23 cellular contexts compared by ENCODE assay signal in genomic region chr22:23277583-23278295, GRCh38.
DNase-seq lines count a peak whose midpoint lies in the region; ATAC-seq and TF ChIP-seq lines count a peak whose summit lies in the region.
"Had no signal": no experiment of that assay in that cellular context is flagged by ENCODE, and none has a peak within 500 bp of the region (broad histone marks: within the 10 kb centered on the region; RNA-seq: fewer than 3 reads in every experiment).

No MANE protein-coding gene starts in this region.

- no peak for DNase-seq in CD8-positive, alpha-beta T cell
- DNase-seq in effector memory CD8-positive, alpha-beta T cell = no peak
- no peak for DNase-seq in sigmoid colon
- DNase-seq in 8988T = no peak
- no peak for DNase-seq in midbrain (lab: John Stamatoyannopoulos, UW)
- DNase-seq: activated CD8-positive, alpha-beta memory T cell treated with anti-CD3 and anti-CD28 coated beads, Interleukin-2, amount 10 ng/mL, durations not matched to agents 7 days and 5 days; activated naive CD4-positive, alpha-beta T cell treated with Interleukin-2 at 50 U/mL for 16 hours; cortex of kidney; DMS 273 treated with DMSO at 0.1 percent for 48 hours; KBM-7; mucosa of descending colon; NCI-H1092 treated with DMSO at 0.1 percent for 48 hours; NCI-H2107; NCI-H524; SHP77; stimulated activated CD4-positive, alpha-beta T cell treated with anti-CD3 and anti-CD28 coated beads, Interleukin-15, amount 100 ng/mL, for 24 hours; stimulated activated naive CD4-positive, alpha-beta T cell treated with Interleukin-2 at 50 U/mL for 16 hours; T-helper 1 cell had no signal

- H3K27me3 ChIP-seq in CD8-positive, alpha-beta T cell (ENCODE audit: insufficient read depth, low read length) = no peaks in the 10 kb centered on the region
- no peaks in the 10 kb centered on the region for H3K27me3 ChIP-seq in OCI-LY1 (ENCODE audit: insufficient read depth, low read length)
- H3K27me3 ChIP-seq in sigmoid colon = no peaks in the 10 kb centered on the region

- no peak for TF ChIP-seq EP300 in sigmoid colon (IDR thresholded peaks at IDR 0.05)

- H3K4me1 ChIP-seq in CD8-positive, alpha-beta T cell (ENCODE audit: insufficient read depth, low read length) = peaks cover 24% of the 10 kb centered on the region
- H3K4me1 ChIP-seq in OCI-LY1 (ENCODE audit: insufficient read depth, low read length, severe bottlenecking) (peaks cover 29% of the 10 kb centered on the region), sigmoid colon (peaks cover 0 to 47% (median 37%) of the 10 kb centered on the region in 4 donors)

- H3K27ac Mint-ChIP-seq in CD8-positive, alpha-beta T cell = peak overlapping the region; percentile 81
- peak overlapping the region; percentile 88 to 91 for H3K27ac Mint-ChIP-seq in effector memory CD8-positive, alpha-beta T cell
- H3K27ac Mint-ChIP-seq: activated CD8-positive, alpha-beta memory T cell treated with anti-CD3 and anti-CD28 coated beads, Interleukin-2, amount 10 ng/mL, durations not matched to agents 7 days and 5 days; brain had no signal

- H3K27ac ChIP-seq in CD8-positive, alpha-beta T cell (ENCODE audit: low read depth, low read length) = no peak overlapping the region
- peak overlapping the region; percentile 71 for H3K27ac ChIP-seq in OCI-LY1 (ENCODE audit: low read depth, low read length, poor library complexity, severe bottlenecking)
- peak overlapping the region; percentile 62 to 91 (median 86) for H3K27ac ChIP-seq in sigmoid colon
- H3K27ac ChIP-seq: HL-60 had no signal

- H3K4me3 ChIP-seq in CD8-positive, alpha-beta T cell (ENCODE audit: low read depth, low read length) = no peak overlapping the region
- H3K4me3 ChIP-seq in OCI-LY1 (ENCODE audit: low read depth, low read length, poor library complexity, severe bottlenecking) = no peak overlapping the region
- no peak overlapping the region for H3K4me3 ChIP-seq in sigmoid colon
- H3K4me3 ChIP-seq: mucosa of descending colon had no signal

- no peak overlapping the region for H3K4me3 Mint-ChIP-seq in CD8-positive, alpha-beta T cell
- H3K4me3 Mint-ChIP-seq in effector memory CD8-positive, alpha-beta T cell = no peak overlapping the region
- H3K4me3 Mint-ChIP-seq: activated CD8-positive, alpha-beta memory T cell treated with anti-CD3 and anti-CD28 coated beads, Interleukin-2, amount 10 ng/mL, durations not matched to agents 7 days and 5 days; brain had no signal

- H3K36me3 ChIP-seq in CD8-positive, alpha-beta T cell (ENCODE audit: insufficient read depth, low read length) = peaks cover 12% of the 10 kb centered on the region
- H3K36me3 ChIP-seq in OCI-LY1 (ENCODE audit: insufficient read depth, low read length) (peaks cover 88% of the 10 kb centered on the region), sigmoid colon (peaks cover 12 to 57% (median 27%) of the 10 kb centered on the region in 4 donors)

- TF ChIP-seq POLR2A in sigmoid colon (IDR thresholded peaks at IDR 0.05) = no peak

- no peaks in the 10 kb centered on the region for H3K9me3 ChIP-seq in CD8-positive, alpha-beta T cell (ENCODE audit: low read length)
- no peaks in the 10 kb centered on the region for H3K9me3 ChIP-seq in OCI-LY1 (ENCODE audit: low read length)
- H3K9me3 ChIP-seq in sigmoid colon = no peaks in the 10 kb centered on the region
- H3K9me3 ChIP-seq: mucosa of descending colon had no signal

- H3K27me3 Mint-ChIP-seq in CD8-positive, alpha-beta T cell (ENCODE audit: low read depth) = no peaks in the 10 kb centered on the region
- no peaks in the 10 kb centered on the region for H3K27me3 Mint-ChIP-seq in effector memory CD8-positive, alpha-beta T cell
- H3K27me3 Mint-ChIP-seq: activated CD8-positive, alpha-beta memory T cell treated with anti-CD3 and anti-CD28 coated beads, Interleukin-2, amount 10 ng/mL, durations not matched to agents 7 days and 5 days had no signal

- intact Hi-C loops in CD8-positive, alpha-beta T cell (cut with DNase I, micrococcal nuclease) = no loop called here
- intact Hi-C loops in sigmoid colon (cut with DNase I) = no loop called here

- peaks cover 20% of the 10 kb centered on the region for H3K4me1 Mint-ChIP-seq in CD8-positive, alpha-beta T cell (ENCODE audit: low read depth)
- peaks cover 30 to 34% of the 10 kb centered on the region in 2 donors for H3K4me1 Mint-ChIP-seq in effector memory CD8-positive, alpha-beta T cell (ENCODE audit: low read depth in 2 of 2)
- H3K4me1 Mint-ChIP-seq: brain had no signal

- 88 to 89% methylated on average over 15 of the region's 15 CpGs for WGBS in sigmoid colon, 2 donors

- no peak overlapping the region for H3K4me2 ChIP-seq in OCI-LY1 (ENCODE audit: low read length)

- H3F3A ChIP-seq in OCI-LY1 (ENCODE audit: insufficient read depth, low read length) = no peaks in the 10 kb centered on the region

- CTCF ChIA-PET in CD8-positive, alpha-beta T cell (lab: Charles Lee) = interaction anchor here (0.8 to 7.0 kb wide), 5 partner anchors 12 to 320 kb away, joined by 3 to 225 read pairs (median 3); partner anchors contain the start of gene BCR

- H3K9me3 Mint-ChIP-seq in CD8-positive, alpha-beta T cell = no peaks in the 10 kb centered on the region
- no peaks in the 10 kb centered on the region for H3K9me3 Mint-ChIP-seq in effector memory CD8-positive, alpha-beta T cell
- H3K9me3 Mint-ChIP-seq: brain had no signal

- H2AFZ ChIP-seq in OCI-LY1 (ENCODE audit: low read length) = no peak overlapping the region

- H3K9ac ChIP-seq in OCI-LY1 (ENCODE audit: low read length) = no peak overlapping the region

- POLR2A ChIA-PET in CD8-positive, alpha-beta T cell (lab: Charles Lee) = no interaction called here

- H3K36me3 Mint-ChIP-seq in CD8-positive, alpha-beta T cell = peaks cover 48% of the 10 kb centered on the region
- H3K36me3 Mint-ChIP-seq in effector memory CD8-positive, alpha-beta T cell (ENCODE audit: insufficient read depth) = peaks cover 19% of the 10 kb centered on the region
- H3K36me3 Mint-ChIP-seq: activated CD8-positive, alpha-beta memory T cell treated with anti-CD3 and anti-CD28 coated beads, Interleukin-2, amount 10 ng/mL, durations not matched to agents 7 days and 5 days had no signal

- TF ChIP-seq CTCF in CD8-positive, alpha-beta T cell (IDR thresholded peaks at IDR 0.05) = no peak
- TF ChIP-seq CTCF in OCI-LY1 (IDR thresholded peaks at IDR 0.05; ENCODE audit: low read length) = no peak
- TF ChIP-seq CTCF in sigmoid colon (IDR thresholded peaks at IDR 0.05) = no peak

- ATAC-seq in CD8-positive, alpha-beta T cell = no peak
- no peak for ATAC-seq in effector memory CD8-positive, alpha-beta T cell (replicated peaks)
- ATAC-seq in HG03280 (IDR thresholded peaks at IDR 0.05; ENCODE audit: unreplicated experiment) = no peak
- ATAC-seq: activated CD8-positive, alpha-beta memory T cell treated with anti-CD3 and anti-CD28 coated beads, Interleukin-2, amount 10 ng/mL, durations not matched to agents 7 days and 5 days; HCT116; mucosa of descending colon had no signal

- H3K9me2 ChIP-seq in OCI-LY1 (ENCODE audit: low read depth, low read length) = no peaks in the 10 kb centered on the region

- no peaks in the 10 kb centered on the region for H3K79me2 ChIP-seq in OCI-LY1 (ENCODE audit: insufficient read depth, low read length)

- H4K20me1 ChIP-seq in OCI-LY1 (ENCODE audit: insufficient read depth, low read length) = no peaks in the 10 kb centered on the region
